Comparison of ENCODE assay signal across 15 cellular contexts in genomic region chr2:224869601-224870000, GRCh38.
DNase-seq lines count a peak whose midpoint lies in the region; ATAC-seq and TF ChIP-seq lines count a peak whose summit lies in the region.
"Had no signal": no experiment of that assay in that cellular context is flagged by ENCODE, and none has a peak within 500 bp of the region (broad histone marks: within the 10 kb centered on the region; RNA-seq: fewer than 3 reads in every experiment).

No MANE protein-coding gene starts in this region.

- H3K27me3 ChIP-seq in RWPE2 (ENCODE audit: insufficient read depth, poor library complexity, severe bottlenecking) = no peaks in the 10 kb centered on the region
- H3K27me3 ChIP-seq in dorsolateral prefrontal cortex = no peaks in the 10 kb centered on the region
- no peaks in the 10 kb centered on the region for H3K27me3 ChIP-seq in body of pancreas
- H3K27me3 ChIP-seq: neutrophil had no signal

- no peak for TF ChIP-seq POLR2A in body of pancreas (IDR thresholded peaks at IDR 0.05)

- 44 to 48% methylated on average over 2 of the region's 2 CpGs for whole genome bisulfite sequencing in body of pancreas, 2 donors

- H3K4me3 ChIP-seq in RWPE2 (ENCODE audit: severe bottlenecking) (no peak overlapping the region), dorsolateral prefrontal cortex (no peak overlapping the region), body of pancreas (no peak overlapping the region)
- H3K4me3 ChIP-seq: left ventricle myocardium inferior had no signal

- TF ChIP-seq CTCF in RWPE2 (IDR thresholded peaks at IDR 0.05; ENCODE audit: poor library complexity, severe bottlenecking) (no peak), dorsolateral prefrontal cortex (IDR thresholded peaks at IDR 0.05 in 54 of 56, conservative IDR thresholded peaks at IDR 0.05 in 2 of 56; ENCODE audit: low read depth in 1 of 56, partially characterized antibody in 56 of 56) (no peak), body of pancreas (IDR thresholded peaks at IDR 0.05) (no peak)

- H3K36me3 ChIP-seq in RWPE2 (ENCODE audit: low read depth) (no peaks in the 10 kb centered on the region), body of pancreas (replicated peaks in 1 of 2; ENCODE audit: insufficient read depth in 1 of 2, low read depth in 2 of 2) (no peaks in the 10 kb centered on the region)
- H3K36me3 ChIP-seq: left ventricle myocardium inferior, neutrophil had no signal

- ATAC-seq in RWPE2 (ENCODE audit: low read depth) (peak; percentile 90), HG02763 (IDR thresholded peaks at IDR 0.05; ENCODE audit: unreplicated experiment) (no peak), HG03159 (IDR thresholded peaks at IDR 0.05; ENCODE audit: unreplicated experiment) (no peak), GM19324 (IDR thresholded peaks at IDR 0.05; ENCODE audit: low FRiP score, unreplicated experiment) (no peak), body of pancreas (no peak)

- DNase-seq in EL = peak; percentile 96
- DNase-seq in RWPE2 (ENCODE audit: low spot score) = no peak
- no peak for DNase-seq in dorsolateral prefrontal cortex
- DNase-seq in pulmonary artery endothelial cell (ENCODE audit: low read depth, low spot score) = peak; percentile 30
- DNase-seq in body of pancreas = no peak
- DNase-seq: DMS 273 treated with DMSO at 0.1 percent for 48 hours; glutamatergic neuron; left ventricle myocardium inferior; Right ventricle myocardium superior; stimulated activated CD4-positive, alpha-beta T cell treated with anti-CD3 and anti-CD28 coated beads, Interleukin-2, amount 100 ng/mL, for 24 hours; stimulated activated naive CD4-positive, alpha-beta T cell had no signal

- H3K4me1 ChIP-seq in RWPE2 (ENCODE audit: insufficient read depth, poor library complexity, severe bottlenecking) (peaks cover 14% of the 10 kb centered on the region), body of pancreas (no peaks in the 10 kb centered on the region)

- intact Hi-C loops in dorsolateral prefrontal cortex (cut with DNase I) = no loop called here
- intact Hi-C loops in body of pancreas (cut with DNase I) = no loop called here

- peak overlapping the region; percentile 56 for H3K27ac ChIP-seq in RWPE2 (ENCODE audit: poor library complexity, severe bottlenecking)
- peak overlapping the region in 32 of 59 donors; percentile 1 to 69 (median 42) for H3K27ac ChIP-seq in dorsolateral prefrontal cortex
- H3K27ac ChIP-seq in body of pancreas = no peak overlapping the region
- H3K27ac ChIP-seq: left ventricle myocardium inferior, neutrophil had no signal

- no peaks in the 10 kb centered on the region for H3K9me3 ChIP-seq in RWPE2 (ENCODE audit: severe bottlenecking)
- H3K9me3 ChIP-seq in body of pancreas = no peaks in the 10 kb centered on the region
- H3K9me3 ChIP-seq: left ventricle myocardium inferior, neutrophil had no signal

Comparison
In these comparisons a context has a peak if more than half of its experiments do, and no peak if none do; other contexts are left out.
1. DNase-seq: peak in EL (single experiment) and pulmonary artery endothelial cell (single experiment); none in RWPE2 (single experiment), dorsolateral prefrontal cortex (0 of 10) and body of pancreas (0 of 4).
2. H3K27ac ChIP-seq: peak in RWPE2 (single experiment) and dorsolateral prefrontal cortex (32 of 59); none in body of pancreas (0 of 4).